Comparison of ENCODE assay signal across 10 cellular contexts in genomic region chr17:75684249-75684648, GRCh38. TPM values are rescaled to one million over a fixed set of nuclear protein-coding genes. Genes with fewer than 3 reads are reported as not detected.
DNase-seq lines count a peak whose midpoint lies in the region; ATAC-seq and TF ChIP-seq lines count a peak whose summit lies in the region.
"Had no signal": no experiment of that assay in that cellular context is flagged by ENCODE, and none has a peak within 500 bp of the region (broad histone marks: within the 10 kb centered on the region; RNA-seq: fewer than 3 reads in every experiment).

No MANE protein-coding gene starts in this region.

- H3K4me3 Mint-ChIP-seq in stimulated activated effector memory CD8-positive, alpha-beta T cell treated with anti-CD3 and anti-CD28 coated beads, Interleukin-12 subunit alpha, Interleukin-12 subunit beta, amount 100 ng/mL, for 72 hours: no peak overlapping the region
- no peak overlapping the region for H3K4me3 Mint-ChIP-seq in CD14-positive monocyte

- H3K4me1 Mint-ChIP-seq in stimulated activated effector memory CD8-positive, alpha-beta T cell treated with anti-CD3 and anti-CD28 coated beads, Interleukin-12 subunit alpha, Interleukin-12 subunit beta, amount 100 ng/mL, for 72 hours: peaks cover 55% of the 10 kb centered on the region
- peaks cover 51% of the 10 kb centered on the region for H3K4me1 Mint-ChIP-seq in CD14-positive monocyte

- no peak for TF ChIP-seq CTCF in CD14-positive monocyte (IDR thresholded peaks at IDR 0.05)

- peaks cover 66% of the 10 kb centered on the region for H3K36me3 Mint-ChIP-seq in stimulated activated effector memory CD8-positive, alpha-beta T cell treated with anti-CD3 and anti-CD28 coated beads, Interleukin-12 subunit alpha, Interleukin-12 subunit beta, amount 100 ng/mL, for 72 hours
- peaks cover 30 to 53% of the 10 kb centered on the region in 2 donors for H3K36me3 Mint-ChIP-seq in CD14-positive monocyte

- no peaks in the 10 kb centered on the region for H3K9me3 Mint-ChIP-seq in stimulated activated effector memory CD8-positive, alpha-beta T cell treated with anti-CD3 and anti-CD28 coated beads, Interleukin-12 subunit alpha, Interleukin-12 subunit beta, amount 100 ng/mL, for 72 hours
- H3K9me3 Mint-ChIP-seq in CD14-positive monocyte: no peaks in the 10 kb centered on the region

- H3K27me3 Mint-ChIP-seq in CD14-positive monocyte (ENCODE audit: low read depth in 3 of 3): no peaks in the 10 kb centered on the region

- no peak for ATAC-seq in stimulated activated effector memory CD8-positive, alpha-beta T cell treated with anti-CD3 and anti-CD28 coated beads, Interleukin-12 subunit alpha, Interleukin-12 subunit beta, amount 100 ng/mL, for 72 hours

- peak overlapping the region; percentile 37 for H3K27ac Mint-ChIP-seq in stimulated activated effector memory CD8-positive, alpha-beta T cell treated with anti-CD3 and anti-CD28 coated beads, Interleukin-12 subunit alpha, Interleukin-12 subunit beta, amount 100 ng/mL, for 72 hours
- H3K27ac Mint-ChIP-seq in CD14-positive monocyte: peak overlapping the region in 3 of 7 donors; percentile 18 to 87 (median 64)

- intact Hi-C loops in CD14-positive monocyte (cut with micrococcal nuclease): no loop called here

- DNase-seq in HCEC 1CT: peak; percentile 35
- peak; percentile 61 for DNase-seq in amniotic epithelial cell (ENCODE audit: low read depth)
- peak; percentile 58 for DNase-seq in kidney tubule cell (ENCODE audit: low spot score)
- DNase-seq in stimulated activated effector memory CD8-positive, alpha-beta T cell treated with anti-CD3 and anti-CD28 coated beads, Interleukin-12 subunit alpha, Interleukin-12 subunit beta, amount 100 ng/mL, for 72 hours (ENCODE audit: low spot score in 2 of 2): no peak
- DNase-seq in GM19240 (ENCODE audit: insufficient read length, low spot score): no peak
- DNase-seq in SHP77 (lab: John Stamatoyannopoulos, UW): no peak
- DNase-seq in CD14-positive monocyte (ENCODE audit: low spot score): no peak
- DNase-seq in NCI-H1417 treated with DMSO at 0.1 percent for 48 hours (lab: John Stamatoyannopoulos, UW): no peak
- DNase-seq: activated T-cell treated with anti-CD3 and anti-CD28 coated beads, Interleukin-2, amount 50 U/mL, for 48 hours; psoas muscle had no signal

RNA-seq across cellular contexts. Expression of gene SAP30BP, which starts 17.1 kb away (rescaled TPM):
- 10 to 100 TPM; 43.8 to 61.6 TPM for polyA plus RNA-seq in CD14-positive monocyte

RNA-seq across cellular contexts. Expression of gene RECQL5, which starts 17.3 kb away (rescaled TPM):
- polyA plus RNA-seq in CD14-positive monocyte: 1 to 10 TPM; 3.1 to 4.4 TPM

RNA-seq across cellular contexts. Expression of gene ITGB4, which starts 37.0 kb away (rescaled TPM):
- under 1 TPM in 1 of 2 donors, not detected in 1; 0.82 TPM for polyA plus RNA-seq in CD14-positive monocyte

RNA-seq across cellular contexts. Expression of gene SMIM5, which starts 51.0 kb away (rescaled TPM):
- under 1 TPM; 0.15 to 0.43 TPM for polyA plus RNA-seq in CD14-positive monocyte

Comparison
In these comparisons a context has a peak if more than half of its experiments do, and no peak if none do; other contexts are left out.
1. DNase-seq: peak in HCEC 1CT (single experiment), amniotic epithelial cell (single experiment) and kidney tubule cell (single experiment); none in stimulated activated effector memory CD8-positive, alpha-beta T cell treated with anti-CD3 and anti-CD28 coated beads, Interleukin-12 subunit alpha, Interleukin-12 subunit beta, amount 100 ng/mL, for 72 hours (0 of 2), GM19240 (single experiment), SHP77 (0 of 2), CD14-positive monocyte (single experiment) and NCI-H1417 treated with DMSO at 0.1 percent for 48 hours (single experiment).